Comparison of ENCODE assay signal across 29 cellular contexts in genomic region chr5:161431963-161432362, GRCh38.
"Had no signal": no experiment of that assay in that cellular context is flagged by ENCODE, and none has a peak within 500 bp of the region (broad histone marks: within the 10 kb centered on the region; RNA-seq: fewer than 3 reads in every experiment).

No MANE protein-coding gene starts in this region.

- DNase-seq: colonic mucosa; effector CD8-positive, alpha-beta T cell; endodermal cell; foreskin keratinocyte; heart left ventricle; mucosa of descending colon; naive B cell; sigmoid colon; stimulated activated CD4-positive, alpha-beta T cell treated with anti-CD3 and anti-CD28 coated beads, Interleukin-2, amount 100 ng/mL, for 24 hours; stimulated activated CD4-positive, alpha-beta T cell treated with anti-CD3 and anti-CD28 coated beads, Interleukin-4, amount 100 ng/mL, for 4 hours; stimulated activated naive CD8-positive, alpha-beta T cell treated with anti-CD3 and anti-CD28 coated beads, Interleukin-15, Interleukin-2, amounts not matched to agents 100 U/mL and 50 U/mL, for 24 hours; substantia nigra; testis; tibial artery had no signal

- H3K4me1 Mint-ChIP-seq: central memory CD8-positive, alpha-beta T cell; endodermal cell; memory B cell; naive B cell; neural crest cell; stimulated activated memory B cell treated with anti-CD40 and anti-IgM and Interleukin-4, amounts not matched to agents 10 μg/mL and 1 μg/mL and 100 μg/mL, for 72 hours had no signal

- H3K36me3 Mint-ChIP-seq: memory B cell; mesothelial cell of epicardium; naive B cell; natural killer cell treated with Interleukin-12 subunit alpha and Interleukin-12 subunit beta and Interleukin-15 and Interleukin-18, amount 100 ng/mL, for 72 hours; stimulated activated memory B cell treated with anti-CD40 and anti-IgM and Interleukin-4, amounts not matched to agents 10 μg/mL and 1 μg/mL and 100 μg/mL, for 72 hours; type B pancreatic cell had no signal

- H3K27me3 ChIP-seq: colonic mucosa, esophagus muscularis mucosa, foreskin keratinocyte, gastroesophageal sphincter, heart left ventricle, hepatocyte, right atrium auricular region, sigmoid colon, testis, tibial artery had no signal

- H2AFZ ChIP-seq: hepatocyte, parathyroid adenoma had no signal

- H3K27ac ChIP-seq: colonic mucosa, esophagus muscularis mucosa, foreskin keratinocyte, gastroesophageal sphincter, heart left ventricle, hepatocyte, parathyroid adenoma, prostate gland, right atrium auricular region, sigmoid colon, testis, tibial artery had no signal

- H3K4me1 ChIP-seq: colonic mucosa, esophagus muscularis mucosa, foreskin keratinocyte, gastroesophageal sphincter, heart left ventricle, parathyroid adenoma, prostate gland, right atrium auricular region, sigmoid colon, testis, tibial artery had no signal

- H3K36me3 ChIP-seq: colonic mucosa, esophagus muscularis mucosa, gastroesophageal sphincter, heart left ventricle, prostate gland, right atrium auricular region, sigmoid colon, tibial artery had no signal

- H3K9me3 ChIP-seq: colonic mucosa, esophagus muscularis mucosa, gastroesophageal sphincter, heart left ventricle, mucosa of descending colon, prostate gland, right atrium auricular region, sigmoid colon, testis, tibial artery had no signal

- H3K4me3 ChIP-seq: colonic mucosa, esophagus muscularis mucosa, gastroesophageal sphincter, heart left ventricle, hepatocyte, lung, mucosa of descending colon, prostate gland, right atrium auricular region, sigmoid colon, testis, tibial artery had no signal

- H3K27ac Mint-ChIP-seq: dendritic cell treated with granulocyte-macrophage colony-stimulating factor and Interleukin-4, amounts not matched to agents 40 ng/mL and 50 ng/mL, for 4 days; endodermal cell; memory B cell; mesothelial cell of epicardium; naive B cell; natural killer cell treated with Interleukin-12 subunit alpha and Interleukin-12 subunit beta and Interleukin-15 and Interleukin-18, amount 100 ng/mL, for 72 hours; stimulated activated memory B cell treated with anti-CD40 and anti-IgM and Interleukin-4, amounts not matched to agents 10 μg/mL and 1 μg/mL and 100 μg/mL, for 72 hours; type B pancreatic cell had no signal

- H3K4me2 ChIP-seq: hepatocyte had no signal

- H3K27me3 Mint-ChIP-seq: central memory CD8-positive, alpha-beta T cell; dendritic cell treated with granulocyte-macrophage colony-stimulating factor and Interleukin-4, amounts not matched to agents 40 ng/mL and 50 ng/mL, for 4 days; memory B cell; naive B cell; natural killer cell treated with Interleukin-12 subunit alpha and Interleukin-12 subunit beta and Interleukin-15 and Interleukin-18, amount 100 ng/mL, for 72 hours; stimulated activated memory B cell treated with anti-CD40 and anti-IgM and Interleukin-4, amounts not matched to agents 10 μg/mL and 1 μg/mL and 100 μg/mL, for 72 hours; type B pancreatic cell had no signal

- H3K9me3 Mint-ChIP-seq: dendritic cell treated with granulocyte-macrophage colony-stimulating factor and Interleukin-4, amounts not matched to agents 40 ng/mL and 50 ng/mL, for 4 days; endodermal cell; memory B cell; mesothelial cell of epicardium; naive B cell; neural crest cell; stimulated activated memory B cell treated with anti-CD40 and anti-IgM and Interleukin-4, amounts not matched to agents 10 μg/mL and 1 μg/mL and 100 μg/mL, for 72 hours; type B pancreatic cell had no signal

- H3K4me3 Mint-ChIP-seq: central memory CD8-positive, alpha-beta T cell; dendritic cell treated with granulocyte-macrophage colony-stimulating factor and Interleukin-4, amounts not matched to agents 40 ng/mL and 50 ng/mL, for 4 days; endodermal cell; memory B cell; mesothelial cell of epicardium; naive B cell; natural killer cell treated with Interleukin-12 subunit alpha and Interleukin-12 subunit beta and Interleukin-15 and Interleukin-18, amount 100 ng/mL, for 72 hours; neural crest cell; stimulated activated memory B cell treated with anti-CD40 and anti-IgM and Interleukin-4, amounts not matched to agents 10 μg/mL and 1 μg/mL and 100 μg/mL, for 72 hours; type B pancreatic cell had no signal

- ATAC-seq: foreskin keratinocyte; gastroesophageal sphincter; heart left ventricle; mucosa of descending colon; natural killer cell treated with Interleukin-12 subunit alpha and Interleukin-12 subunit beta and Interleukin-15 and Interleukin-18, amount 100 ng/mL, for 72 hours; stimulated activated memory B cell treated with anti-CD40 and anti-IgM and Interleukin-4, amounts not matched to agents 10 μg/mL and 1 μg/mL and 100 μg/mL, for 72 hours; stimulated activated naive CD8-positive, alpha-beta T cell treated with anti-CD3 and anti-CD28 coated beads, Interleukin-15, Interleukin-2, amounts not matched to agents 100 U/mL and 50 U/mL, for 24 hours had no signal

- H3K9ac ChIP-seq: parathyroid adenoma had no signal

- H3K79me2 ChIP-seq: hepatocyte, parathyroid adenoma had no signal
